10 cellular contexts compared by ENCODE assay signal in the genomic region with DNA sequence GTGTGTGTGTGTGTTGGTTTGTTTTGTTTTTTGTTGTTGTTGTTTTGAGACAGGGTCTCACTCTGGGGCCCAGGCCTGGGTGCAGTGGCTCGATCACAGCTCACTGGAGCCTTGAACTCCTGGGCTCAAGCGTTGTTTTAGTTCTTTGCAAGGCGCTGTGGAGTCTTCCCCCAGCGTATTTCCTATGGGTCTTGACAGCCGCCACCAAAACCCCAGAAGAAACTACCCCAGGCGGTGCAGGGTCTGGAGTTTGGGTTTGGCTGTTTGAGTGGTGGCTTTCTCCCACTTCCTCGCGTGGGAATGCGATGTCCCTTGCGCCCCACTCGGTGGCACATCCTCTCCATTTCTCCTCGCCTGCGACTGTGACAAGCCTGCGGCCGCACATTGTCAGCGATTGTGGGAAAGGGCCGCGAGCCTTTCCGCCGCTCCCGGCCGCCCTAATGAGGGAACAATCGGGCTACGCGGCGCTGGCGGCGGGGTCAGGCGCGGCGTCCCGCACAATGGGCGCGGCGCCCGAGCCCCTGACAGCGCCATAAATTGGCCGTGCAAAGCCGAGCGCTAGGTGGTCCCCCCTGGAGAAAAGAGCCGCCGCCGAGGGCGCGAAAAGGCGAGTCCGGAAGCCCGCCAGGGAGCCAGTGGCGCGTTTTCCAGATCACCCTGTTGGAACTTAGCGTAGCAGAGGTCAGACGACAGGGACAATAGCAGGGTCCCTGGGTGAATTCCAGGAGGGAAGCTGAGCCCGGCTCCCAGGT.
DNase-seq lines count a peak whose midpoint lies in the region; ATAC-seq and TF ChIP-seq lines count a peak whose summit lies in the region.
"Had no signal": no experiment of that assay in that cellular context is flagged by ENCODE, and none has a peak within 500 bp of the region (broad histone marks: within the 10 kb centered on the region; RNA-seq: fewer than 3 reads in every experiment).

No MANE protein-coding gene starts in this region.

- no peaks in the 10 kb centered on the region for H3K9me3 ChIP-seq in heart right ventricle
- no peaks in the 10 kb centered on the region for H3K9me3 ChIP-seq in upper lobe of right lung
- no peaks in the 10 kb centered on the region for H3K9me3 ChIP-seq in spleen

- H3K27me3 ChIP-seq in heart right ventricle (peaks cover 0 to 66% (median 33%) of the 10 kb centered on the region in 7 donors), upper lobe of right lung (peaks cover 10% of the 10 kb centered on the region), spleen (replicated peaks in 1 of 7) (peaks cover 0 to 42% (median 10%) of the 10 kb centered on the region in 7 donors)

- no peaks in the 10 kb centered on the region for H3K36me3 Mint-ChIP-seq in mesothelial cell of epicardium
- no peaks in the 10 kb centered on the region for H3K36me3 Mint-ChIP-seq in stimulated activated memory B cell treated with anti-CD40 and anti-IgM and Interleukin-4, amounts not matched to agents 10 μg/mL and 1 μg/mL and 100 μg/mL, for 72 hours

- peak; percentile 5 for ATAC-seq in Right ventricle myocardium inferior
- peak; percentile 25 to 68 (median 42) for ATAC-seq in heart right ventricle
- peak; percentile 26 for ATAC-seq in upper lobe of right lung
- ATAC-seq in stimulated activated memory B cell treated with anti-CD40 and anti-IgM and Interleukin-4, amounts not matched to agents 10 μg/mL and 1 μg/mL and 100 μg/mL, for 72 hours: no peak

- TF ChIP-seq POLR2A in spleen (IDR thresholded peaks at IDR 0.05): no peak

- intact Hi-C loops in Right ventricle myocardium inferior (cut with DNase I) (no loop called here), cardiac septum (cut with DNase I) (loop anchor here (5.0 kb wide), 1 partner anchor 193 kb away; the partner anchor contains the start of gene POU3F3), heart right ventricle (cut with DNase I) (no loop called here), upper lobe of right lung (cut with DNase I) (no loop called here), spleen (cut with DNase I; ENCODE audit: low total_unique reads) (no loop called here)

- H3K9me3 Mint-ChIP-seq in mesothelial cell of epicardium: no peaks in the 10 kb centered on the region
- no peaks in the 10 kb centered on the region for H3K9me3 Mint-ChIP-seq in stimulated activated memory B cell treated with anti-CD40 and anti-IgM and Interleukin-4, amounts not matched to agents 10 μg/mL and 1 μg/mL and 100 μg/mL, for 72 hours

- H3K36me3 ChIP-seq in heart right ventricle (no peaks in the 10 kb centered on the region), upper lobe of right lung (no peaks in the 10 kb centered on the region), spleen (no peaks in the 10 kb centered on the region)

- H3K27ac Mint-ChIP-seq in mesothelial cell of epicardium: no peak overlapping the region
- H3K27ac Mint-ChIP-seq in stimulated activated memory B cell treated with anti-CD40 and anti-IgM and Interleukin-4, amounts not matched to agents 10 μg/mL and 1 μg/mL and 100 μg/mL, for 72 hours: no peak overlapping the region

- H3K4me3 ChIP-seq in heart right ventricle: peak overlapping the region in 7 of 10 donors; percentile 25 to 43 (median 40)
- peak overlapping the region; percentile 20 for H3K4me3 ChIP-seq in upper lobe of right lung
- H3K4me3 ChIP-seq in spleen: peak overlapping the region in 3 of 8 donors; percentile 11 to 30 (median 16)

- H3K27me3 Mint-ChIP-seq in mesothelial cell of epicardium (ENCODE audit: low read depth): peaks cover 77% of the 10 kb centered on the region
- H3K27me3 Mint-ChIP-seq in stimulated activated memory B cell treated with anti-CD40 and anti-IgM and Interleukin-4, amounts not matched to agents 10 μg/mL and 1 μg/mL and 100 μg/mL, for 72 hours: peaks cover 60% of the 10 kb centered on the region

- peak overlapping the region; percentile 57 for H3K4me3 Mint-ChIP-seq in mesothelial cell of epicardium
- H3K4me3 Mint-ChIP-seq in stimulated activated memory B cell treated with anti-CD40 and anti-IgM and Interleukin-4, amounts not matched to agents 10 μg/mL and 1 μg/mL and 100 μg/mL, for 72 hours: no peak overlapping the region

- H3K27ac ChIP-seq in heart right ventricle (peak overlapping the region; percentile 41 to 83 (median 73)), upper lobe of right lung (no peak overlapping the region), spleen (no peak overlapping the region)

- DNase-seq in Right ventricle myocardium inferior (ENCODE audit: missing footprints): peak; percentile 68
- DNase-seq in cardiac septum (ENCODE audit: low spot score): no peak
- peak; percentile 11 to 27 for DNase-seq in heart right ventricle
- no peak for DNase-seq in mesothelial cell of epicardium (ENCODE audit: low spot score in 2 of 2, unreplicated experiment in 2 of 2)
- no peak for DNase-seq in upper lobe of right lung
- no peak for DNase-seq in NCI-H2081 treated with DMSO at 0.1 percent for 48 hours (lab: John Stamatoyannopoulos, UW)
- DNase-seq in spleen: no peak
- DNase-seq: activated CD4-positive, alpha-beta T cell treated with anti-CD3 and anti-CD28 coated beads, Interleukin-2, amount 50 U/mL, for 4 hours; MM.1S had no signal

- H3K4me1 Mint-ChIP-seq in mesothelial cell of epicardium: peaks cover 8% of the 10 kb centered on the region
- peaks cover 7% of the 10 kb centered on the region for H3K4me1 Mint-ChIP-seq in stimulated activated memory B cell treated with anti-CD40 and anti-IgM and Interleukin-4, amounts not matched to agents 10 μg/mL and 1 μg/mL and 100 μg/mL, for 72 hours

- H3K4me1 ChIP-seq in heart right ventricle: peaks cover 0 to 53% (median 23%) of the 10 kb centered on the region in 9 donors
- H3K4me1 ChIP-seq in upper lobe of right lung: no peaks in the 10 kb centered on the region
- H3K4me1 ChIP-seq in spleen: peaks cover 0 to 18% (median 2%) of the 10 kb centered on the region in 6 donors

- no peak for TF ChIP-seq CTCF in heart right ventricle (IDR thresholded peaks at IDR 0.05)
- no peak for TF ChIP-seq CTCF in mesothelial cell of epicardium (IDR thresholded peaks at IDR 0.05; ENCODE audit: unreplicated experiment)
- no peak for TF ChIP-seq CTCF in upper lobe of right lung (IDR thresholded peaks at IDR 0.05)
- no peak for TF ChIP-seq CTCF in spleen (IDR thresholded peaks at IDR 0.05 in 8 of 11, conservative IDR thresholded peaks at IDR 0.05 in 3 of 11)

- WGBS in heart right ventricle, 2 donors: 6 to 8% methylated on average over 53 of the region's 53 CpGs
- 16 to 47% (median 31%) methylated on average over 26 to 53 of the region's 53 CpGs for WGBS in spleen, 5 donors

Comparison
In these comparisons a context has a peak if more than half of its experiments do, and no peak if none do; other contexts are left out.
1. DNase-seq: peak in Right ventricle myocardium inferior (single experiment) and heart right ventricle (2 of 2); none in cardiac septum (single experiment), mesothelial cell of epicardium (0 of 2), upper lobe of right lung (single experiment), NCI-H2081 treated with DMSO at 0.1 percent for 48 hours (single experiment) and spleen (single experiment).
2. H3K27ac ChIP-seq: peak in heart right ventricle (10 of 10); none in upper lobe of right lung (single experiment) and spleen (0 of 8).